18 cellular contexts compared by ENCODE assay signal in genomic region chr1:86423473-86423872, GRCh38. TPM values are rescaled to one million over a fixed set of nuclear protein-coding genes. Genes with fewer than 3 reads are reported as not detected.
A peak's percentile ranks its signal among the peaks of the same experiment; 100 is the strongest.
DNase-seq lines count a peak whose midpoint lies in the region; ATAC-seq, FAIRE-seq and TF ChIP-seq lines count a peak whose summit lies in the region.
"Had no signal": no experiment of that assay in that cellular context is flagged by ENCODE, and none has a peak within 500 bp of the region (broad histone marks: within the 10 kb centered on the region; RNA-seq: fewer than 3 reads in every experiment).

No MANE protein-coding gene starts in this region.

- no peak for FAIRE-seq in HTR-8/SVneo (lab: Jason Lieb, UNC)
- FAIRE-seq: A549, RCC 7860 had no signal

- no peaks in the 10 kb centered on the region for H3K27me3 ChIP-seq in heart left ventricle
- H3K27me3 ChIP-seq in subcutaneous abdominal adipose tissue (ENCODE audit: control insufficient read depth in 5 of 5, insufficient read depth in 4 of 5, low read length in 5 of 5) = no peaks in the 10 kb centered on the region

- H3K36me3 ChIP-seq in heart left ventricle (no peaks in the 10 kb centered on the region), subcutaneous abdominal adipose tissue (ENCODE audit: control insufficient read depth in 5 of 5, insufficient read depth in 5 of 5, low read length in 5 of 5) (no peaks in the 10 kb centered on the region)

- no peak overlapping the region for H3K27ac ChIP-seq in heart left ventricle
- peak overlapping the region; percentile 8 for H3K27ac ChIP-seq in subcutaneous abdominal adipose tissue (ENCODE audit: low read depth, low read length)
- H3K27ac ChIP-seq: A549, C4-2B had no signal

- TF ChIP-seq POLR2A in heart left ventricle (IDR thresholded peaks at IDR 0.05) = no peak

- TF ChIP-seq CTCF in heart left ventricle (IDR thresholded peaks at IDR 0.05) = no peak

- H3K9ac ChIP-seq in subcutaneous abdominal adipose tissue (ENCODE audit: low read length in 5 of 5) = no peak overlapping the region

- H3K4me1 ChIP-seq in heart left ventricle (peaks cover 0 to 5% (median 0%) of the 10 kb centered on the region in 12 donors), subcutaneous abdominal adipose tissue (ENCODE audit: control insufficient read depth in 5 of 5, insufficient read depth in 5 of 5, low read length in 5 of 5) (peaks cover 0 to 21% (median 19%) of the 10 kb centered on the region in 5 donors)
- H3K4me1 ChIP-seq: A549 had no signal

- H3K9me3 ChIP-seq in heart left ventricle (no peaks in the 10 kb centered on the region), subcutaneous abdominal adipose tissue (ENCODE audit: control insufficient read depth in 5 of 5, low read length in 5 of 5) (no peaks in the 10 kb centered on the region)
- H3K9me3 ChIP-seq: A549 had no signal

- DNase-seq in left ventricle myocardium superior (no peak), heart left ventricle (no peak), amniotic epithelial cell (ENCODE audit: low read depth) (peak; percentile 9), fibroblast of peridontal ligament (ENCODE audit: extremely low read depth) (peak; percentile 41), activated T-cell treated with anti-CD3 and anti-CD28 coated beads for 4 hours (no peak), HTR-8/SVneo (ENCODE audit: insufficient read length, low spot score) (no peak)
- DNase-seq: COR-L47, HCEC 1CT, NCI-H1048, NCI-H146, NCI-H446, NCI-H748 treated with DMSO at 0.1 percent for 48 hours had no signal

- no peak overlapping the region for H3K4me3 ChIP-seq in heart left ventricle
- no peak overlapping the region for H3K4me3 ChIP-seq in subcutaneous abdominal adipose tissue (ENCODE audit: low read depth in 1 of 5, low read length in 5 of 5)
- H3K4me3 ChIP-seq: A549 had no signal

- peak; percentile 20 for ATAC-seq in left ventricle myocardium superior
- no peak for ATAC-seq in heart left ventricle
- no peak for ATAC-seq in HG03432 (IDR thresholded peaks at IDR 0.05; ENCODE audit: unreplicated experiment)
- ATAC-seq: A549 had no signal

- intact Hi-C loops in left ventricle myocardium superior (cut with micrococcal nuclease) (no loop called here), heart left ventricle (cut with DNase I) (no loop called here)

RNA-seq across cellular contexts. Expression of gene CLCA2, which starts 0.5 kb away (rescaled TPM):
- not detected for total RNA-seq in left ventricle myocardium superior
- under 1 TPM in 2 of 9 donors, not detected in 7; 0.16 to 0.24 TPM for total RNA-seq in heart left ventricle
- polyA plus RNA-seq in heart left ventricle = under 1 TPM in 1 of 2 donors, not detected in 1; 0.07 TPM

RNA-seq across cellular contexts. Expression of gene ODF2L, which starts 27.4 kb away (rescaled TPM):
- 7.6 TPM for total RNA-seq in left ventricle myocardium superior
- total RNA-seq in heart left ventricle = 10 to 100 TPM in 6 of 9 donors, 1 to 10 TPM in 3; 6.2 to 23.7 (median 12.3) TPM
- polyA plus RNA-seq in heart left ventricle = 10 to 100 TPM in 1 of 2 donors, 1 to 10 TPM in 1; 8.6 to 14.0 TPM

RNA-seq across cellular contexts. Expression of gene CLCA1, which starts 45.3 kb away (rescaled TPM):
- total RNA-seq in left ventricle myocardium superior = not detected
- total RNA-seq in heart left ventricle = under 1 TPM in 1 of 9 donors, not detected in 8; 0.07 TPM
- under 1 TPM in 1 of 2 donors, not detected in 1; 0.06 TPM for polyA plus RNA-seq in heart left ventricle
- total RNA-seq: HT1080 had no signal
- polyA plus RNA-seq: A549 had no signal

Comparison
In these comparisons a context has a peak if more than half of its experiments do, and no peak if none do; other contexts are left out.
1. DNase-seq: peak in amniotic epithelial cell (single experiment) and fibroblast of peridontal ligament (single experiment); none in left ventricle myocardium superior (single experiment), heart left ventricle (0 of 5), activated T-cell treated with anti-CD3 and anti-CD28 coated beads for 4 hours (single experiment) and HTR-8/SVneo (single experiment).